ENCODE assay signal across 17 cellular contexts in genomic region chr9:113895526-113895925, GRCh38. TPM values are rescaled to one million over a fixed set of nuclear protein-coding genes. Genes with fewer than 3 reads are reported as not detected.
DNase-seq lines count a peak whose midpoint lies in the region; ATAC-seq and TF ChIP-seq lines count a peak whose summit lies in the region.
"Had no signal": no experiment of that assay in that cellular context is flagged by ENCODE, and none has a peak within 500 bp of the region (broad histone marks: within the 10 kb centered on the region; RNA-seq: fewer than 3 reads in every experiment).

No MANE protein-coding gene starts in this region.

- H3K4me1 ChIP-seq in mesenchymal stem cell (ENCODE audit: control insufficient read depth, insufficient read depth, low read depth, low read length), result peaks cover 5% of the 10 kb centered on the region
- peaks cover 5% of the 10 kb centered on the region for H3K4me1 ChIP-seq in vagina

- no peak overlapping the region for H3K4me2 ChIP-seq in mesenchymal stem cell (ENCODE audit: low read length, poor library complexity, severe bottlenecking)
- H3K4me2 ChIP-seq: GM23338 had no signal

- H2AFZ ChIP-seq in mesenchymal stem cell (ENCODE audit: low read depth, low read length), result no peak overlapping the region
- H2AFZ ChIP-seq: GM23338 had no signal

- H2BK15ac ChIP-seq in mesenchymal stem cell (ENCODE audit: low read depth, poor library complexity, severe bottlenecking), result no peak overlapping the region

- no peak overlapping the region for H3K14ac ChIP-seq in mesenchymal stem cell (ENCODE audit: low read length in 2 of 2)

- no peak overlapping the region for H2BK5ac ChIP-seq in mesenchymal stem cell (ENCODE audit: low read depth, low read length, poor library complexity, severe bottlenecking)

- no peak for TF ChIP-seq POLR2A in vagina (IDR thresholded peaks at IDR 0.05)

- CTCF ChIA-PET in HEK293T (lab: Yijun Ruan, JAX), result no interaction called here

- H2AK5ac ChIP-seq in mesenchymal stem cell (ENCODE audit: low read length, severe bottlenecking), result no peak overlapping the region

- H3K18ac ChIP-seq in mesenchymal stem cell (ENCODE audit: low read depth in 1 of 2, low read length in 2 of 2), result no peak overlapping the region

- no peak for ATAC-seq in HG03571 (IDR thresholded peaks at IDR 0.05; ENCODE audit: unreplicated experiment)
- ATAC-seq: GM23338 had no signal

- POLR2A ChIA-PET in HEK293T (lab: Yijun Ruan, JAX), result no interaction called here

- peaks cover 2% of the 10 kb centered on the region for H3K9me3 ChIP-seq in mesenchymal stem cell (ENCODE audit: control insufficient read depth, low read length)
- H3K9me3 ChIP-seq in vagina, result no peaks in the 10 kb centered on the region

- intact Hi-C loops in vagina (cut with DNase I), result no loop called here

- no peak overlapping the region for H3K4ac ChIP-seq in mesenchymal stem cell (ENCODE audit: low read depth in 1 of 2, low read length in 2 of 2)

- H3K36me3 ChIP-seq in mesenchymal stem cell (ENCODE audit: control insufficient read depth in 1 of 2, insufficient read depth in 2 of 2, low read depth in 1 of 2, low read length in 2 of 2), result peaks cover 5 to 17% of the 10 kb centered on the region in 2 experiments
- peaks cover 0 to 5% of the 10 kb centered on the region in 2 donors for H3K36me3 ChIP-seq in vagina

- H3K23ac ChIP-seq in mesenchymal stem cell (ENCODE audit: low read length in 2 of 2), result no peak overlapping the region

- DNase-seq in EH (ENCODE audit: low read depth), result peak; percentile 60
- no peak for DNase-seq in HEK293T (ENCODE audit: extremely low spot score)
- peak; percentile 24 to 42 for DNase-seq in cardiac fibroblast (ENCODE audit: low read depth in 2 of 2)
- DNase-seq in mesenchymal stem cell, result peak; percentile 73
- DNase-seq in DMS114 treated with DMSO at 0.1 percent for 48 hours (lab: John Stamatoyannopoulos, UW; ENCODE audit: unreplicated experiment), result no peak
- no peak for DNase-seq in vagina (ENCODE audit: extremely low spot score in 2 of 2)
- DNase-seq: DMS79, GF-D8, KG1, MM.1S, NCI-H1105 treated with DMSO at 0.1 percent for 48 hours, NCI-H187, NCI-H69, T-helper 1 cell had no signal

- H4K91ac ChIP-seq in mesenchymal stem cell (ENCODE audit: low read length), result no peak overlapping the region

- no peak for TF ChIP-seq CTCF in cardiac fibroblast (IDR thresholded peaks at IDR 0.05; ENCODE audit: low read depth, low read length)
- no peak for TF ChIP-seq CTCF in vagina (IDR thresholded peaks at IDR 0.05)

- H4K8ac ChIP-seq in mesenchymal stem cell (ENCODE audit: low read length), result no peak overlapping the region

- H3K9ac ChIP-seq in mesenchymal stem cell (ENCODE audit: low read length), result no peak overlapping the region

- H2BK120ac ChIP-seq in mesenchymal stem cell (ENCODE audit: low read depth, low read length), result no peak overlapping the region

- H3K27me3 ChIP-seq in mesenchymal stem cell (ENCODE audit: control insufficient read depth in 1 of 2, insufficient read depth in 1 of 2, low read length in 2 of 2) (no peaks in the 10 kb centered on the region), vagina (no peaks in the 10 kb centered on the region)

- no peak overlapping the region for H2BK12ac ChIP-seq in mesenchymal stem cell (ENCODE audit: low read length in 2 of 2)

- H3K4me3 ChIP-seq in cardiac fibroblast (replicated peaks in 1 of 2; ENCODE audit: low read depth in 2 of 2, low read length in 2 of 2) (no peak overlapping the region), mesenchymal stem cell (ENCODE audit: insufficient read depth in 1 of 2, low read depth in 1 of 2, low read length in 2 of 2) (no peak overlapping the region), vagina (no peak overlapping the region)
- H3K4me3 ChIP-seq: GM23338 had no signal

- 13% methylated on average over 2 of the region's 3 CpGs for WGBS in mesenchymal stem cell

- H3K27ac ChIP-seq in mesenchymal stem cell (ENCODE audit: low read length, poor library complexity, severe bottlenecking), result no peak overlapping the region
- H3K27ac ChIP-seq in vagina, result no peak overlapping the region
- H3K27ac ChIP-seq: C4-2B had no signal

- H3K79me1 ChIP-seq in mesenchymal stem cell (replicated peaks; ENCODE audit: low read length, poor library complexity, severe bottlenecking), result peaks cover 16% of the 10 kb centered on the region

TF ChIP-seq in HEK293T, 16 proteins besides CTCF, POLR2A, EP300 and RAD21:
- TF ChIP-seq, protein P1, sequence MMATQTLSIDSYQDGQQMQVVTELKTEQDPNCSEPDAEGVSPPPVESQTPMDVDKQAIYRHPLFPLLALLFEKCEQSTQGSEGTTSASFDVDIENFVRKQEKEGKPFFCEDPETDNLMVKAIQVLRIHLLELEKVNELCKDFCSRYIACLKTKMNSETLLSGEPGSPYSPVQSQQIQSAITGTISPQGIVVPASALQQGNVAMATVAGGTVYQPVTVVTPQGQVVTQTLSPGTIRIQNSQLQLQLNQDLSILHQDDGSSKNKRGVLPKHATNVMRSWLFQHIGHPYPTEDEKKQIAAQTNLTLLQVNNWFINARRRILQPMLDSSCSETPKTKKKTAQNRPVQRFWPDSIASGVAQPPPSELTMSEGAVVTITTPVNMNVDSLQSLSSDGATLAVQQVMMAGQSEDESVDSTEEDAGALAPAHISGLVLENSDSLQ (IDR thresholded peaks at IDR 0.05), result peak; percentile 47; the same call in 1 of the 2 replicates
- TF ChIP-seq FOXA1 (IDR thresholded peaks at IDR 0.05) (no peak), ZNF384 (IDR thresholded peaks at IDR 0.05) (no peak), CTBP1 (IDR thresholded peaks at IDR 0.05; ENCODE audit: borderline replicate concordance) (no peak), HDGF (IDR thresholded peaks at IDR 0.05; ENCODE audit: borderline replicate concordance) (no peak)
TF ChIP-seq in HEK293T: peak in this region for 1.

RNA-seq across cellular contexts. Expression of gene ZNF618, which starts 19.4 kb away (rescaled TPM):
- 19.0 TPM for polyA plus RNA-seq in mesenchymal stem cell (2013, experiment 1 of 2)
- 18.9 TPM for polyA plus RNA-seq in mesenchymal stem cell (2013, experiment 2 of 2)
- total RNA-seq in vagina, result 7.4 TPM

Comparison
In these comparisons a context has a peak if more than half of its experiments do, and no peak if none do; other contexts are left out.
1. DNase-seq: peak in EH (single experiment), cardiac fibroblast (2 of 2) and mesenchymal stem cell (single experiment); none in HEK293T (single experiment), DMS114 treated with DMSO at 0.1 percent for 48 hours (single experiment) and vagina (0 of 2).